ENCODE assay signal across 8 cellular contexts in the genomic region with DNA sequence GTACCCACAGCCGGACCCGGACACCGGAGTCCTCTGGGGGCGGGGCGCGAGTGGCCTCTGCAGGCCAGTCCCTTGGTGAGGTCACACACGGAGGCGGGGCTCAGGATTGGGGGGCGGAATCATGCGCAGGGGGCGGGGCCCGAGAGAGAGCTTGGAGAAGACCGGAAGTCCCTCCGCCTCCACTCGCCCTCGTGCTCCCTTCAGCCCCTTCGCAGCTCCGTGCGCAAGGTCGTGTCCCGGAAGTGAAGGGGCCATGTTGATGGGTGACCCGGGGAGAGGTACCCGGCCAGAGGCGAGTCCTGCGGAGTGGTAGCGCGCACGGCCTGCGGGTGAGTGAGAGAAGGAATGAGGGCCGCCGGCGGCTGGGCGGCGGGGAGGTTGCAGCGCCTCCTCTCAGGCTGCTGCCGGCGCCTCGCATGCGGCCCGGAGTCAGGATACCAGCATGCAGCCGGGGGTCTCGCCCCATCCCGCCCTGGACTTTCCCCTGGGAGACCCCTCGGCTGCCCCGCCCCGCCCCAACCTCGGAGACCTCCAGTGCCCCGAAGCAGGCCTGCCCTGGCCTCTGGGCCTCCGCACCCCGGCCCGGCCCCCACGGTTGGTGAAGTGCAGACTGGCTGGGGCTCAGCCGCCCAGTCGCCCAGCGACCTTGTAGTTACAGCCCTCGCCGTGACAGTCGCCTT. TPM values are rescaled to one million over a fixed set of nuclear protein-coding genes. Genes with fewer than 3 reads are reported as not detected.
A peak's percentile ranks its signal among the peaks of the same experiment; 100 is the strongest.
DNase-seq lines count a peak whose midpoint lies in the region; ATAC-seq, FAIRE-seq and TF ChIP-seq lines count a peak whose summit lies in the region.

A gene (plus strand): TSS at position 182 of the 680 bp plus-strand sequence. CDS start 9,005 bp downstream, outside the sequence.

- BruUV-seq in HepG2 (replicated peaks; lab: Mats Ljungman, UMichigan) = no TSS peak

- DNase-seq in BJ (ENCODE audit: low read depth) (peak; percentile 70), GM19240 (ENCODE audit: insufficient read length, low spot score) (peak; percentile 95), NCI-H748 (lab: John Stamatoyannopoulos, UW; ENCODE audit: unreplicated experiment) (peak; percentile 93), dermis blood vessel endothelial cell (peak; percentile 95), HepG2 (ENCODE audit: low spot score) (peak; percentile 96)
- peak; percentile 87 to 92 for DNase-seq in activated CD4-positive, alpha-beta T cell treated with anti-CD3 and anti-CD28 coated beads, Interleukin-2, amount 50 U/mL, for 24 hours (ENCODE audit: low read depth in 1 of 2, low spot score in 1 of 2)
- DNase-seq in stimulated activated CD4-positive, alpha-beta T cell treated with anti-CD3 and anti-CD28 coated beads, Interleukin-4, amount 100 ng/mL, for 1 hour = peak; percentile 91

- no peak within 1 kb of the TSS for H2AFZ ChIP-seq in HepG2 (ENCODE audit: low read length)

- POLR2A ChIA-PET in BJ (lab: Charles Lee) = interaction anchor here (0.6 to 1.5 kb wide), 4 partner anchors 8 to 184 kb away, joined by 3 to 12 read pairs (median 4); a partner anchor contains a TSS
- POLR2A ChIA-PET in HepG2 (lab: Yijun Ruan, JAX) = interaction anchor here (0.7 to 9.1 kb wide), 14 partner anchors 9 to 542 kb away, joined by 3 to 167 read pairs (median 12); a partner anchor contains a TSS

- FAIRE-seq in HepG2 (lab: Jason Lieb, UNC) = peak; percentile 89

- no peak for TF ChIP-seq EP300 in HepG2 (IDR thresholded peaks at IDR 0.05; ENCODE audit: low read depth in 2 of 2, low read length in 2 of 2)
- peak; percentile 40; the same call in 1 of the 2 replicates for TF ChIP-seq EP300 in HepG2 (CRISPR knock-in tag; IDR thresholded peaks at IDR 0.05; ENCODE audit: borderline replicate concordance)

- peak within 1 kb of the TSS; percentile 99 for H3K4me2 ChIP-seq in HepG2 (ENCODE audit: low read depth, low read length)

- peak; percentile 71 to 85 for TF ChIP-seq POLR2A in HepG2 (IDR thresholded peaks at IDR 0.05; ENCODE audit: insufficient read depth in 1 of 2, low read depth in 2 of 2, low read length in 2 of 2)

- ATAC-seq in HG03457 (IDR thresholded peaks at IDR 0.05; ENCODE audit: unreplicated experiment) = peak; percentile 91
- ATAC-seq in HepG2 = peak; percentile 95

- TF ChIP-seq RAD21 in HepG2 (CRISPR knock-in tag; IDR thresholded peaks at IDR 0.05) = no peak

- CTCF ChIA-PET in BJ (lab: Yijun Ruan, JAX) (interaction anchor here (0.6 to 2.1 kb wide), 8 partner anchors 8 to 522 kb away, joined by 3 to 7 read pairs (median 5); a partner anchor contains a TSS), HepG2 (lab: Yijun Ruan, JAX; ENCODE audit: low intra/inter-chr PET ratio, low total read pairs) (no interaction called here)

- H3K9me3 ChIP-seq in HepG2 (ENCODE audit: low read length) = no peaks in the 10 kb centered on the region

- H4K20me1 ChIP-seq in HepG2 (ENCODE audit: insufficient read depth, low read length) = peaks cover 6% of the 10 kb centered on the region

- peak within 1 kb of the TSS; percentile 77 for H3K4me3 ChIP-seq in BJ (ENCODE audit: low read depth, low read length)
- peak within 1 kb of the TSS; percentile 80 to 93 (median 91) for H3K4me3 ChIP-seq in HepG2 (replicated peaks in 1 of 3; ENCODE audit: insufficient read depth in 1 of 3, low read depth in 2 of 3, low read length in 3 of 3)

- 3% methylated on average over 21 of the region's 58 CpGs for WGBS in HepG2 (ENCODE audit: low lambda C conversion rate)

- H3K9ac ChIP-seq in HepG2 (ENCODE audit: insufficient read depth, low read depth, low read length) = peak within 1 kb of the TSS; percentile 87

- peak within 1 kb of the TSS; percentile 94 for H3K27ac ChIP-seq in HepG2 (ENCODE audit: extremely low read length, insufficient read depth, low read length)

- H3K27me3 ChIP-seq in BJ (ENCODE audit: control insufficient read depth, insufficient read depth, low read length) = peaks cover 1% of the 10 kb centered on the region; the same call in 1 of the 2 replicates
- H3K27me3 ChIP-seq in HepG2 (ENCODE audit: control insufficient read depth in 1 of 2, insufficient read depth in 2 of 2, low read length in 2 of 2) = no peaks in the 10 kb centered on the region

- peaks cover 44% of the 10 kb centered on the region for H3K79me2 ChIP-seq in HepG2 (ENCODE audit: insufficient read depth, low read length)

- H3K4me1 ChIP-seq in HepG2 (ENCODE audit: insufficient read depth, low read length) = peaks cover 64% of the 10 kb centered on the region

- intact Hi-C loops in HepG2 (cut with micrococcal nuclease; ENCODE audit: unreplicated experiment) = loop anchor here (2.0 kb wide), 1 partner anchor 19 kb away; a partner anchor contains a TSS

- TF ChIP-seq CTCF in BJ (IDR thresholded peaks at IDR 0.05; ENCODE audit: insufficient read depth, low read depth, low read length) (no peak; the same call in 1 of the 2 replicates), HepG2 (CRISPR knock-in tag; IDR thresholded peaks at IDR 0.05) (no peak; the same call in 1 of the 2 replicates)

- in situ Hi-C loops in HepG2 (cut with HindIII; ENCODE audit: extremely low pct_ligation_motif_present, low pct_unique_long_range_greater_than_20kb) = no loop called here

- peaks cover 16% of the 10 kb centered on the region for H3K36me3 ChIP-seq in BJ (ENCODE audit: control insufficient read depth, insufficient read depth, low read length)
- H3K36me3 ChIP-seq in HepG2 (replicated peaks in 1 of 2; ENCODE audit: control insufficient read depth in 1 of 2, insufficient read depth in 2 of 2, low read length in 2 of 2) = peaks cover 6 to 34% of the 10 kb centered on the region in 2 experiments

TF ChIP-seq in HepG2, 621 proteins besides CTCF, POLR2A, EP300 and RAD21 (continues in another document):
- no peak for TF ChIP-seq ELF4 (CRISPR knock-in tag; IDR thresholded peaks at IDR 0.05; ENCODE audit: borderline replicate concordance)
- TF ChIP-seq, protein P1, sequence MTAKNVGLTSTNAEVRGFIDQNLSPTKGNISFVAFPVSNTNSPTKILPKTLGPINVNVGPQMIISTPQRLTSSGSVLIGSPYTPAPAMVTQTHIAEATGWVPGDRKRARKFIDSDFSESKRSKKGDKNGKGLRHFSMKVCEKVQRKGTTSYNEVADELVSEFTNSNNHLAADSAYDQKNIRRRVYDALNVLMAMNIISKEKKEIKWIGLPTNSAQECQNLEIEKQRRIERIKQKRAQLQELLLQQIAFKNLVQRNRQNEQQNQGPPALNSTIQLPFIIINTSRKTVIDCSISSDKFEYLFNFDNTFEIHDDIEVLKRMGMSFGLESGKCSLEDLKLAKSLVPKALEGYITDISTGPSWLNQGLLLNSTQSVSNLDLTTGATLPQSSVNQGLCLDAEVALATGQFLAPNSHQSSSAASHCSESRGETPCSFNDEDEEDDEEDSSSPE (CRISPR knock-in tag; IDR thresholded peaks at IDR 0.05) = peak; percentile 66; the same call in 1 of the 2 replicates
- TF ChIP-seq, protein P2, sequence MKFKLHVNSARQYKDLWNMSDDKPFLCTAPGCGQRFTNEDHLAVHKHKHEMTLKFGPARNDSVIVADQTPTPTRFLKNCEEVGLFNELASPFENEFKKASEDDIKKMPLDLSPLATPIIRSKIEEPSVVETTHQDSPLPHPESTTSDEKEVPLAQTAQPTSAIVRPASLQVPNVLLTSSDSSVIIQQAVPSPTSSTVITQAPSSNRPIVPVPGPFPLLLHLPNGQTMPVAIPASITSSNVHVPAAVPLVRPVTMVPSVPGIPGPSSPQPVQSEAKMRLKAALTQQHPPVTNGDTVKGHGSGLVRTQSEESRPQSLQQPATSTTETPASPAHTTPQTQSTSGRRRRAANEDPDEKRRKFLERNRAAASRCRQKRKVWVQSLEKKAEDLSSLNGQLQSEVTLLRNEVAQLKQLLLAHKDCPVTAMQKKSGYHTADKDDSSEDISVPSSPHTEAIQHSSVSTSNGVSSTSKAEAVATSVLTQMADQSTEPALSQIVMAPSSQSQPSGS (CRISPR knock-in tag; IDR thresholded peaks at IDR 0.05) = peak; percentile 31; the same call in 1 of the 2 replicates
- TF ChIP-seq HNRNPL (IDR thresholded peaks at IDR 0.05; ENCODE audit: low read depth, low read length) = no peak
- TF ChIP-seq PAF1 (CRISPR knock-in tag; IDR thresholded peaks at IDR 0.05) = no peak
- peak; percentile 71; the same call in 1 of the 2 replicates for TF ChIP-seq ZNF205 (CRISPR knock-in tag; IDR thresholded peaks at IDR 0.05)
- TF ChIP-seq CHD2 (IDR thresholded peaks at IDR 0.05; ENCODE audit: low read depth, low read length) = no peak
- no peak for TF ChIP-seq ZNF720 (CRISPR knock-in tag; IDR thresholded peaks at IDR 0.05)
- peak; percentile 56 for TF ChIP-seq NFYC (CRISPR knock-in tag; IDR thresholded peaks at IDR 0.05)
- TF ChIP-seq FLYWCH1 (CRISPR knock-in tag; IDR thresholded peaks at IDR 0.05) = no peak
- TF ChIP-seq ZNF230 (CRISPR knock-in tag; IDR thresholded peaks at IDR 0.05) = no peak
- TF ChIP-seq ZFP41 (CRISPR knock-in tag; IDR thresholded peaks at IDR 0.05; ENCODE audit: borderline replicate concordance) = peak; percentile 31; the same call in 1 of the 2 replicates

RNA-seq across cellular contexts. Expression of the gene that starts here (rescaled TPM):
- 17.5 and 21.0 TPM in 2 replicates for polyA plus RNA-seq in BJ (2011; rRNA removed)
- 14.9 and 20.7 TPM in 2 replicates for polyA minus RNA-seq in BJ (2011; rRNA and poly(A)+ RNA removed)
- 19.4 and 26.5 TPM in 2 replicates for total RNA-seq in dermis blood vessel endothelial cell
- 34.8 and 41.4 TPM in 2 replicates for total RNA-seq in HepG2 (2016; rRNA removed; fragmentation: Illumina TruSeq; extraction: Trizol)
- total RNA-seq in HepG2 (2016; cell fraction: cytosol; rRNA removed; fragmentation: Illumina TruSeq; extraction: Trizol; ENCODE audit: low read depth) = 5.5 and 6.5 TPM in 2 replicates
- 33.7 and 36.8 TPM in 2 replicates for total RNA-seq in HepG2 (2016; cell fraction: insoluble cytoplasmic fraction; rRNA removed; fragmentation: Illumina TruSeq; extraction: Trizol)
- total RNA-seq in HepG2 (2016; cell fraction: membrane; rRNA removed; fragmentation: Illumina TruSeq; extraction: Trizol) = 22.9 and 23.9 TPM in 2 replicates
- total RNA-seq in HepG2 (2016; cell fraction: nucleus; rRNA removed; fragmentation: Illumina TruSeq; extraction: Trizol) = 26.2 and 27.8 TPM in 2 replicates
- 21.7 and 22.3 TPM in 2 replicates for polyA plus RNA-seq in HepG2 (2011; rRNA removed)
- polyA plus RNA-seq in HepG2 (2011; cell fraction: cytosol; rRNA removed) = 19.7 and 20.6 TPM in 2 replicates
- polyA plus RNA-seq in HepG2 (2011; cell fraction: nucleus; rRNA removed) = 24.5 and 25.2 TPM in 2 replicates
- 28.6 and 29.6 TPM in 2 replicates for polyA plus RNA-seq in HepG2 (2012)
- polyA plus RNA-seq in HepG2 (2016; cell fraction: cytosol; fragmentation: Illumina TruSeq; extraction: Trizol; ENCODE audit: low read depth) = 2.6 and 3.1 TPM in 2 replicates
- polyA plus RNA-seq in HepG2 (2016; cell fraction: insoluble cytoplasmic fraction; fragmentation: Illumina TruSeq; extraction: Trizol; ENCODE audit: low read depth) = 31.2 and 35.5 TPM in 2 replicates
- 11.4 and 11.8 TPM in 2 replicates for polyA plus RNA-seq in HepG2 (2016; cell fraction: membrane; fragmentation: Illumina TruSeq; extraction: Trizol; ENCODE audit: low read depth)
- polyA plus RNA-seq in HepG2 (2016; cell fraction: nucleus; fragmentation: Illumina TruSeq; extraction: Trizol; ENCODE audit: insufficient read depth, low read depth) = 32.6 and 32.8 TPM in 2 replicates
- polyA minus RNA-seq in HepG2 (2011; rRNA and poly(A)+ RNA removed; ENCODE audit: low replicate concordance) = 36.4 and 63.8 TPM in 2 replicates
- polyA minus RNA-seq in HepG2 (2011; cell fraction: cytosol; rRNA and poly(A)+ RNA removed) = 19.3 and 21.8 TPM in 2 replicates
- polyA minus RNA-seq in HepG2 (2011; cell fraction: nucleus; rRNA and poly(A)+ RNA removed) = 27.2 and 33.9 TPM in 2 replicates

Comparison
In these comparisons a context has a peak if more than half of its experiments do, and no peak if none do; other contexts are left out.
1. Peak in every context shown above with its lines: DNase-seq, ATAC-seq, H3K4me3 ChIP-seq and H3K27ac ChIP-seq.